In the genomic region with DNA sequence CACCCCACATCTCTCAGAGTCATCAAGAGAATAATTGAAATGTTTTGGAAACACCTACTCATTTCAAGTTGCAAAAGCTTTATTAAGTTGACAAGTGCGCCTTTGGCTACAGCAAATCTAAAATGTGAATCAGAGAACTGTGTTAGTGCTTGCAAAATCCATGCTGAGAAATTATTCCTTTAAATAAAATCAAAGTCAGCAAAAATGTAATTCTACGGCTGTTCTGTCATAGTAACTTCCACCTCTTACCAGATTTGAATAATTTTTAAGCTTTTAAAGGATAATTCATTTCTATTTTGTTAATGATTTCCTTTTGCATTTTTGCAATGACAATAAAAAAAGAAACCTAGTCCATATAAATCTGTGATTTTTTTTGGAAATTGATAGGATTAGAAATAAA, we compare ENCODE assay signal across 30 cellular contexts.
"Had no signal": no experiment of that assay in that cellular context is flagged by ENCODE, and none has a peak within 500 bp of the region (broad histone marks: within the 10 kb centered on the region; RNA-seq: fewer than 3 reads in every experiment).

No MANE protein-coding gene starts in this region.

- DNase-seq: dorsolateral prefrontal cortex; effector CD4-positive, alpha-beta T cell; foreskin keratinocyte; heart left ventricle; kidney; mesenchymal stem cell; midbrain; naive thymus-derived CD4-positive, alpha-beta T cell; nucleus accumbens; ovary; posterior cingulate gyrus; psoas muscle; stimulated activated CD4-positive, alpha-beta T cell treated with anti-CD3 and anti-CD28 coated beads, Interleukin-2, amount 100 ng/mL, for 24 hours; stimulated activated CD4-positive, alpha-beta T cell treated with anti-CD3 and anti-CD28 coated beads, Interleukin-4, amount 100 ng/mL, for 24 hours; stimulated activated naive CD4-positive, alpha-beta T cell treated with Interleukin-2 at 50 U/mL for 16 hours; stomach; thyroid gland; trophoblast cell had no signal

- H3K27me3 Mint-ChIP-seq: naive thymus-derived CD4-positive, alpha-beta T cell had no signal

- H3K4me2 ChIP-seq: hepatocyte, neural progenitor cell, smooth muscle cell had no signal

- H3K4me1 Mint-ChIP-seq: naive thymus-derived CD4-positive, alpha-beta T cell; nephron; stimulated activated effector memory CD8-positive, alpha-beta T cell treated with anti-CD3 and anti-CD28 coated beads, Interleukin-12 subunit alpha, Interleukin-12 subunit beta, amount 100 ng/mL, for 72 hours had no signal

- H3K9me3 Mint-ChIP-seq: nephron had no signal

- H3K36me3 ChIP-seq: gastroesophageal sphincter, heart left ventricle, neural progenitor cell, ovary, stomach, thyroid gland, vagina had no signal

- H3K27ac ChIP-seq: dorsolateral prefrontal cortex, epithelial cell of prostate, foreskin keratinocyte, gastroesophageal sphincter, heart left ventricle, hepatocyte, neural progenitor cell, ovary, psoas muscle, stomach, thyroid gland, vagina had no signal

- H3K27me3 ChIP-seq: dorsolateral prefrontal cortex, foreskin keratinocyte, gastroesophageal sphincter, heart left ventricle, hepatocyte, neural progenitor cell, ovary, stomach, thyroid gland, vagina had no signal

- H3K9me3 ChIP-seq: gastroesophageal sphincter, heart left ventricle, ovary, psoas muscle, stomach, thyroid gland, vagina had no signal

- H3K36me3 Mint-ChIP-seq: naive thymus-derived CD4-positive, alpha-beta T cell; neural progenitor cell; stimulated activated effector memory CD8-positive, alpha-beta T cell treated with anti-CD3 and anti-CD28 coated beads, Interleukin-12 subunit alpha, Interleukin-12 subunit beta, amount 100 ng/mL, for 72 hours had no signal

- H3K9ac ChIP-seq: neural progenitor cell had no signal

- H3K79me2 ChIP-seq: hepatocyte had no signal

- H3K4me1 ChIP-seq: foreskin keratinocyte, gastroesophageal sphincter, heart left ventricle, neural progenitor cell, psoas muscle, stomach, thyroid gland, vagina had no signal

- H2AFZ ChIP-seq: hepatocyte, neural progenitor cell had no signal

- H3K4me3 Mint-ChIP-seq: naive thymus-derived CD4-positive, alpha-beta T cell; nephron; neural progenitor cell; stimulated activated effector memory CD8-positive, alpha-beta T cell treated with anti-CD3 and anti-CD28 coated beads, Interleukin-12 subunit alpha, Interleukin-12 subunit beta, amount 100 ng/mL, for 72 hours had no signal

- ATAC-seq: esophagus mucosa; foreskin keratinocyte; gastroesophageal sphincter; heart left ventricle; left lobe of liver; naive thymus-derived CD4-positive, alpha-beta T cell; psoas muscle; sciatic nerve; stimulated activated effector memory CD8-positive, alpha-beta T cell treated with anti-CD3 and anti-CD28 coated beads, Interleukin-12 subunit alpha, Interleukin-12 subunit beta, amount 100 ng/mL, for 72 hours had no signal

- H3K4me3 ChIP-seq: dorsolateral prefrontal cortex, gastroesophageal sphincter, heart left ventricle, hepatocyte, lung, neural progenitor cell, ovary, psoas muscle, smooth muscle cell, stomach, thyroid gland, vagina had no signal
